ENCODE assay signal across 10 cellular contexts in the genomic region with DNA sequence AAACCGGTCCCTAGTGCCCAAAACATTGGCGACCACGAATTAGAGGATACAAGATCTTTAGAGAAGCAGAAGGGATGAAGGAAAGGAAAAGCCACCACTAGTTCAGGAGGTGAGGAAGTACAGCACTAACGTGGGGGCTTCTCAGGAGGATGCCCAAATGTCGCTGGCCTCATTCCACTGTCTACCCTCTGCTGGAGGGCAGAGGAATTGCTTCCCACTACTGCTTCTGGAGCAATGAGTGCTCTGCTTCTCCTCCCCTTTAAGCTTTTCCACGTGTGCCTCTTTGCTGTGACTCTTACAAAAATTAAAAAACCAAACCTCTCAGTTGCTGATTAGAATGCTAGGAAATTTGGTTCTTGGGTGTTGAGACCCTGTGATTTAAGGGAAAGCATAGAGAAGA.
DNase-seq lines count a peak whose midpoint lies in the region; ATAC-seq and TF ChIP-seq lines count a peak whose summit lies in the region.
"Had no signal": no experiment of that assay in that cellular context is flagged by ENCODE, and none has a peak within 500 bp of the region (broad histone marks: within the 10 kb centered on the region; RNA-seq: fewer than 3 reads in every experiment).

No MANE protein-coding gene starts in this region.

- DNase-seq in NCI-H1436 (lab: John Stamatoyannopoulos, UW) (peak; percentile 13), NCI-H1436 treated with DMSO at 0.1 percent for 48 hours (lab: John Stamatoyannopoulos, UW) (no peak), nephron progenitor cell (no peak)
- no peak for DNase-seq in activated CD4-positive, alpha-beta T cell treated with anti-CD3 and anti-CD28 coated beads, Interleukin-2, amount 50 U/mL, for 48 hours
- DNase-seq in activated CD4-positive, alpha-beta T cell treated with anti-CD3 and anti-CD28 coated beads, Interleukin-2, amount 10 ng/mL, durations not matched to agents 24 days and 14 days = no peak
- DNase-seq: activated CD4-positive, alpha-beta T cell treated with anti-CD3 and anti-CD28 coated beads for 48 hours had no signal

- peaks cover 8% of the 10 kb centered on the region for H3K27me3 Mint-ChIP-seq in nephron progenitor cell (ENCODE audit: low read depth, poor library complexity)
- no peaks in the 10 kb centered on the region for H3K27me3 Mint-ChIP-seq in activated CD4-positive, alpha-beta T cell treated with anti-CD3 and anti-CD28 coated beads, Interleukin-2, amount 10 ng/mL, durations not matched to agents 24 days and 14 days

- no peaks in the 10 kb centered on the region for H3K36me3 ChIP-seq in gastroesophageal sphincter
- H3K36me3 ChIP-seq: BLaER1 had no signal

- no peak overlapping the region for H3K27ac Mint-ChIP-seq in nephron progenitor cell
- H3K27ac Mint-ChIP-seq in activated CD4-positive, alpha-beta T cell treated with anti-CD3 and anti-CD28 coated beads, Interleukin-2, amount 10 ng/mL, durations not matched to agents 24 days and 14 days = no peak overlapping the region

- peaks cover 9% of the 10 kb centered on the region for H3K9me3 Mint-ChIP-seq in nephron progenitor cell
- H3K9me3 Mint-ChIP-seq in activated CD4-positive, alpha-beta T cell treated with anti-CD3 and anti-CD28 coated beads, Interleukin-2, amount 10 ng/mL, durations not matched to agents 24 days and 14 days = no peaks in the 10 kb centered on the region

- no peak for TF ChIP-seq POLR2A in gastroesophageal sphincter (IDR thresholded peaks at IDR 0.05)

- intact Hi-C loops in activated CD4-positive, alpha-beta T cell treated with anti-CD3 and anti-CD28 coated beads, Interleukin-2, amount 10 ng/mL, durations not matched to agents 24 days and 14 days (cut with micrococcal nuclease) = no loop called here

- no peak overlapping the region for H3K4me3 Mint-ChIP-seq in nephron progenitor cell
- H3K4me3 Mint-ChIP-seq in activated CD4-positive, alpha-beta T cell treated with anti-CD3 and anti-CD28 coated beads, Interleukin-2, amount 10 ng/mL, durations not matched to agents 24 days and 14 days = no peak overlapping the region

- TF ChIP-seq CTCF in VCaP (conservative IDR thresholded peaks at IDR 0.05) (peak; percentile 63), nephron progenitor cell (IDR thresholded peaks at IDR 0.05) (peak; percentile 9), gastroesophageal sphincter (IDR thresholded peaks at IDR 0.05) (peak in 1 of 4 experiments; percentile 46)

- peaks cover 20% of the 10 kb centered on the region for H3K4me1 Mint-ChIP-seq in nephron progenitor cell
- H3K4me1 Mint-ChIP-seq in activated CD4-positive, alpha-beta T cell treated with anti-CD3 and anti-CD28 coated beads, Interleukin-2, amount 10 ng/mL, durations not matched to agents 24 days and 14 days = no peaks in the 10 kb centered on the region

- H3K27me3 ChIP-seq in gastroesophageal sphincter = no peaks in the 10 kb centered on the region
- H3K27me3 ChIP-seq: BLaER1 had no signal

- ATAC-seq in HG02870 (IDR thresholded peaks at IDR 0.05; ENCODE audit: unreplicated experiment) (peak; percentile 55), gastroesophageal sphincter (no peak)

- H3K9me3 ChIP-seq in gastroesophageal sphincter = no peaks in the 10 kb centered on the region
- H3K9me3 ChIP-seq: BLaER1 had no signal

- no peaks in the 10 kb centered on the region for H3K4me1 ChIP-seq in gastroesophageal sphincter
- H3K4me1 ChIP-seq: BLaER1 had no signal

- H3K4me3 ChIP-seq in gastroesophageal sphincter = no peak overlapping the region
- H3K4me3 ChIP-seq: BLaER1 had no signal

- H3K36me3 Mint-ChIP-seq in nephron progenitor cell (ENCODE audit: low read depth) = no peaks in the 10 kb centered on the region
- H3K36me3 Mint-ChIP-seq in activated CD4-positive, alpha-beta T cell treated with anti-CD3 and anti-CD28 coated beads, Interleukin-2, amount 10 ng/mL, durations not matched to agents 24 days and 14 days (ENCODE audit: low read depth) = no peaks in the 10 kb centered on the region

- H3K27ac ChIP-seq in VCaP (no peak overlapping the region), gastroesophageal sphincter (no peak overlapping the region)
- H3K27ac ChIP-seq: BLaER1 had no signal

- TF ChIP-seq EP300 in gastroesophageal sphincter (IDR thresholded peaks at IDR 0.05) = no peak

- 30 to 61% methylated on average over 4 to 6 of the region's 6 CpGs for WGBS in gastroesophageal sphincter (ENCODE audit: low coverage in 1 of 2), 2 donors
